Comparison of ENCODE assay signal across 1 cellular context in genomic region chr13:71797487-71797886, GRCh38.
TF ChIP-seq lines count a peak whose summit lies in the region.

No MANE protein-coding gene starts in this region.

TF ChIP-seq in GM23338, 12 proteins besides CTCF, POLR2A, EP300 and RAD21 (continued from another document):
- TF ChIP-seq ZNF462 (CRISPR knock-in tag; IDR thresholded peaks at IDR 0.05) (no peak), ZNF331 (CRISPR knock-in tag; IDR thresholded peaks at IDR 0.05; ENCODE audit: low read depth) (no peak), EZH2 (IDR thresholded peaks at IDR 0.05; ENCODE audit: low read depth, unreplicated experiment) (no peak), EZH2phosphoT487 (IDR thresholded peaks at IDR 0.05; ENCODE audit: unreplicated experiment) (no peak), REST (IDR thresholded peaks at IDR 0.05; ENCODE audit: unreplicated experiment) (no peak), CREB1 (CRISPR knock-in tag; IDR thresholded peaks at IDR 0.05; ENCODE audit: low read depth) (no peak), JUNB (IDR thresholded peaks at IDR 0.05; ENCODE audit: unreplicated experiment) (no peak)
TF ChIP-seq in GM23338: peak in this region for 0.
